Comparison of ENCODE assay signal across 1 cellular context in the genomic region with DNA sequence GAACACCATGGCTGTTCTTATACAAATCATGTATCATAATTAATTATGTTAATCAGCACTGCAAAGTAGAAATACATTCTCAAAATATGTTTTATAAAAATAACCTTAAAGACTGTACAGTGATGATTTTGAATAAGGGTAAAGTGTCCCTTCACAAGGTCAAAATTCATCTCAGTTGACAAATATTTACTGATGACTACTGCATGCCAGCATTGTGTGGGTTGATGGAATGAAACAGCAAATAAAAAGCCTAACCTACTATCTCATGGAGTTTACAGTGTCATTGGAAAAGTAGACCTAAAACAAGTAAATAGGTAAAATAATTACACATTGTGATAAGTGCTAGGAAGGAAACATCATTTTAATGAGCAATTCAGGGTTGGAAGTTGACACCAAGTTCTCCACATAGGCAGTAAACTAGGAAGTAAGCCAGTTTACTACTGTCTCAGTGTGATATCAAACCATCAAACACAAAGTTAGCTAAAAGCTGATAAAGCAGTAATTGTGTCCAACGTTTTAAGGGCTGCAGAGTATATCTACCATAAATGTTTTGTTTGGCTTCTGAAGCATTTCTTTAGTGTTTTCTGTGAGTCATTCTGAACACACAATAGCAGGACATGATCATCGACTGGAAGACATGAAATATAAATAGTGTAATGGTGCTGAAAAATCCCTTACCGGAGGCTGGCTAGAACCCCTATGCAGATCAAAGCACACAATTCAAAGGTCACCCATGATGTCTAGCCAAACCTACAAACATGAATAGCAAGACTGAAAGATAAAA.
TF ChIP-seq lines count a peak whose summit lies in the region.

No MANE protein-coding gene starts in this region.

TF ChIP-seq in HepG2, 621 proteins besides CTCF, POLR2A, EP300 and RAD21 (continued from another document and continues in another):
- TF ChIP-seq, protein P1, sequence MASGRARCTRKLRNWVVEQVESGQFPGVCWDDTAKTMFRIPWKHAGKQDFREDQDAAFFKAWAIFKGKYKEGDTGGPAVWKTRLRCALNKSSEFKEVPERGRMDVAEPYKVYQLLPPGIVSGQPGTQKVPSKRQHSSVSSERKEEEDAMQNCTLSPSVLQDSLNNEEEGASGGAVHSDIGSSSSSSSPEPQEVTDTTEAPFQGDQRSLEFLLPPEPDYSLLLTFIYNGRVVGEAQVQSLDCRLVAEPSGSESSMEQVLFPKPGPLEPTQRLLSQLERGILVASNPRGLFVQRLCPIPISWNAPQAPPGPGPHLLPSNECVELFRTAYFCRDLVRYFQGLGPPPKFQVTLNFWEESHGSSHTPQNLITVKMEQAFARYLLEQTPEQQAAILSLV (CRISPR knock-in tag; IDR thresholded peaks at IDR 0.05; ENCODE audit: borderline replicate concordance): no peak
- no peak for TF ChIP-seq ZNF354B (CRISPR knock-in tag; IDR thresholded peaks at IDR 0.05)
- TF ChIP-seq ZNF430 (CRISPR knock-in tag; IDR thresholded peaks at IDR 0.05): no peak
- no peak for TF ChIP-seq SIN3B (IDR thresholded peaks at IDR 0.05; ENCODE audit: low read length)
- TF ChIP-seq, protein P2, sequence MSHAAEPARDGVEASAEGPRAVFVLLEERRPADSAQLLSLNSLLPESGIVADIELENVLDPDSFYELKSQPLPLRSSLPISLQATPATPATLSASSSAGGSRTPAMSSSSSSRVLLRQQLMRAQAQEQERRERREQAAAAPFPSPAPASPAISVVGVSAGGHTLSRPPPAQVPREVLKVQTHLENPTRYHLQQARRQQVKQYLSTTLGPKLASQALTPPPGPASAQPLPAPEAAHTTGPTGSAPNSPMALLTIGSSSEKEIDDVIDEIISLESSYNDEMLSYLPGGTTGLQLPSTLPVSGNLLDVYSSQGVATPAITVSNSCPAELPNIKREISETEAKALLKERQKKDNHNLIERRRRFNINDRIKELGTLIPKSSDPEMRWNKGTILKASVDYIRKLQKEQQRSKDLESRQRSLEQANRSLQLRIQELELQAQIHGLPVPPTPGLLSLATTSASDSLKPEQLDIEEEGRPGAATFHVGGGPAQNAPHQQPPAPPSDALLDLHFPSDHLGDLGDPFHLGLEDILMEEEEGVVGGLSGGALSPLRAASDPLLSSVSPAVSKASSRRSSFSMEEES (CRISPR knock-in tag; IDR thresholded peaks at IDR 0.05): no peak
- TF ChIP-seq ETV6 (CRISPR knock-in tag; conservative IDR thresholded peaks at IDR 0.05): no peak
- no peak for TF ChIP-seq U2AF2 (IDR thresholded peaks at IDR 0.05; ENCODE audit: low read depth, low read length)
- TF ChIP-seq TGIF2 (CRISPR knock-in tag; IDR thresholded peaks at IDR 0.05): no peak
- no peak for TF ChIP-seq ZSCAN9 (CRISPR knock-in tag; IDR thresholded peaks at IDR 0.05; ENCODE audit: borderline replicate concordance)
- no peak for TF ChIP-seq NFE2 (CRISPR knock-in tag; IDR thresholded peaks at IDR 0.05)
- no peak for TF ChIP-seq ZNF572 (CRISPR knock-in tag; IDR thresholded peaks at IDR 0.05)
- TF ChIP-seq ZNF367 (CRISPR knock-in tag; IDR thresholded peaks at IDR 0.05; ENCODE audit: borderline replicate concordance): no peak
- TF ChIP-seq HNRNPL (IDR thresholded peaks at IDR 0.05; ENCODE audit: low read depth, low read length): no peak
- TF ChIP-seq GLI4 (CRISPR knock-in tag; IDR thresholded peaks at IDR 0.05; ENCODE audit: borderline replicate concordance): no peak
- TF ChIP-seq, protein P3, sequence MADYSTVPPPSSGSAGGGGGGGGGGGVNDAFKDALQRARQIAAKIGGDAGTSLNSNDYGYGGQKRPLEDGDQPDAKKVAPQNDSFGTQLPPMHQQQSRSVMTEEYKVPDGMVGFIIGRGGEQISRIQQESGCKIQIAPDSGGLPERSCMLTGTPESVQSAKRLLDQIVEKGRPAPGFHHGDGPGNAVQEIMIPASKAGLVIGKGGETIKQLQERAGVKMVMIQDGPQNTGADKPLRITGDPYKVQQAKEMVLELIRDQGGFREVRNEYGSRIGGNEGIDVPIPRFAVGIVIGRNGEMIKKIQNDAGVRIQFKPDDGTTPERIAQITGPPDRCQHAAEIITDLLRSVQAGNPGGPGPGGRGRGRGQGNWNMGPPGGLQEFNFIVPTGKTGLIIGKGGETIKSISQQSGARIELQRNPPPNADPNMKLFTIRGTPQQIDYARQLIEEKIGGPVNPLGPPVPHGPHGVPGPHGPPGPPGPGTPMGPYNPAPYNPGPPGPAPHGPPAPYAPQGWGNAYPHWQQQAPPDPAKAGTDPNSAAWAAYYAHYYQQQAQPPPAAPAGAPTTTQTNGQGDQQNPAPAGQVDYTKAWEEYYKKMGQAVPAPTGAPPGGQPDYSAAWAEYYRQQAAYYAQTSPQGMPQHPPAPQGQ (CRISPR knock-in tag; IDR thresholded peaks at IDR 0.05; ENCODE audit: borderline replicate concordance): no peak
- no peak for TF ChIP-seq ZSCAN30 (CRISPR knock-in tag; IDR thresholded peaks at IDR 0.05)
- TF ChIP-seq ZNF7 (CRISPR knock-in tag; IDR thresholded peaks at IDR 0.05): no peak
- no peak for TF ChIP-seq ZIK1 (CRISPR knock-in tag; IDR thresholded peaks at IDR 0.05; ENCODE audit: borderline replicate concordance, low read depth)
- TF ChIP-seq ZNF75D (CRISPR knock-in tag; IDR thresholded peaks at IDR 0.05; ENCODE audit: borderline replicate concordance): no peak
- no peak for TF ChIP-seq ZSCAN29 (CRISPR knock-in tag; conservative IDR thresholded peaks at IDR 0.05)
- no peak for TF ChIP-seq NFIB (CRISPR knock-in tag; IDR thresholded peaks at IDR 0.05; ENCODE audit: borderline replicate concordance)
- TF ChIP-seq PHF8 (CRISPR knock-in tag; IDR thresholded peaks at IDR 0.05): no peak
- TF ChIP-seq, protein P4, sequence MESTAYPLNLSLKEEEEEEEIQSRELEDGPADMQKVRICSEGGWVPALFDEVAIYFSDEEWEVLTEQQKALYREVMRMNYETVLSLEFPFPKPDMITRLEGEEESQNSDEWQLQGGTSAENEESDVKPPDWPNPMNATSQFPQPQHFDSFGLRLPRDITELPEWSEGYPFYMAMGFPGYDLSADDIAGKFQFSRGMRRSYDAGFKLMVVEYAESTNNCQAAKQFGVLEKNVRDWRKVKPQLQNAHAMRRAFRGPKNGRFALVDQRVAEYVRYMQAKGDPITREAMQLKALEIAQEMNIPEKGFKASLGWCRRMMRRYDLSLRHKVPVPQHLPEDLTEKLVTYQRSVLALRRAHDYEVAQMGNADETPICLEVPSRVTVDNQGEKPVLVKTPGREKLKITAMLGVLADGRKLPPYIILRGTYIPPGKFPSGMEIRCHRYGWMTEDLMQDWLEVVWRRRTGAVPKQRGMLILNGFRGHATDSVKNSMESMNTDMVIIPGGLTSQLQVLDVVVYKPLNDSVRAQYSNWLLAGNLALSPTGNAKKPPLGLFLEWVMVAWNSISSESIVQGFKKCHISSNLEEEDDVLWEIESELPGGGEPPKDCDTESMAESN (CRISPR knock-in tag; conservative IDR thresholded peaks at IDR 0.05): no peak
- TF ChIP-seq GTF2F1 (IDR thresholded peaks at IDR 0.05; ENCODE audit: low read length): no peak
- TF ChIP-seq MAFK (conservative IDR thresholded peaks at IDR 0.05 in 1 of 2, IDR thresholded peaks at IDR 0.05 in 1 of 2; ENCODE audit: low read length in 2 of 2): peak; percentile 29 to 39; a peak in 2 of 4 replicates
- no peak for TF ChIP-seq ZNF816 (CRISPR knock-in tag; IDR thresholded peaks at IDR 0.05; ENCODE audit: borderline replicate concordance)
- TF ChIP-seq SAP130 (CRISPR knock-in tag; IDR thresholded peaks at IDR 0.05; ENCODE audit: low read depth): peak; percentile 38
- no peak for TF ChIP-seq ZNF615 (CRISPR knock-in tag; IDR thresholded peaks at IDR 0.05; ENCODE audit: borderline replicate concordance)
- TF ChIP-seq ZZZ3 (CRISPR knock-in tag; IDR thresholded peaks at IDR 0.05; ENCODE audit: borderline replicate concordance): no peak
- no peak for TF ChIP-seq ZBTB21 (CRISPR knock-in tag; IDR thresholded peaks at IDR 0.05)
- no peak for TF ChIP-seq HES4 (CRISPR knock-in tag; IDR thresholded peaks at IDR 0.05; ENCODE audit: borderline replicate concordance)
- TF ChIP-seq, protein P5, sequence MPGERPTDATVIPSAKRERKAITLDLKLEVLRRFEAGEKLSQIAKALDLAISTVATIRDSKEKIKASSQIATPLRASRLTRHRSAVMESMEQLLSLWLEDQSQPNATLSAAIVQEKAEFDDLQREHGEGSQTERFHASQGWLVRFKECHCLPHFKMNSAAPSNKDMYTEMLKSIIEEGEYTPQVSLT (CRISPR knock-in tag; IDR thresholded peaks at IDR 0.05; ENCODE audit: borderline replicate concordance, low read depth): no peak
- no peak for TF ChIP-seq KAT7 (CRISPR knock-in tag; IDR thresholded peaks at IDR 0.05; ENCODE audit: borderline replicate concordance)
- no peak for TF ChIP-seq ZNF501 (CRISPR knock-in tag; IDR thresholded peaks at IDR 0.05)
- TF ChIP-seq CBX2 (IDR thresholded peaks at IDR 0.05; ENCODE audit: low read depth, low read length): no peak
- no peak for TF ChIP-seq CBX2 (CRISPR knock-in tag; IDR thresholded peaks at IDR 0.05; ENCODE audit: low read depth)
- TF ChIP-seq CREM (IDR thresholded peaks at IDR 0.05): peak; percentile 72; the same call in 1 of the 2 replicates
- no peak for TF ChIP-seq CREM (CRISPR knock-in tag; IDR thresholded peaks at IDR 0.05)
- TF ChIP-seq, protein P6, sequence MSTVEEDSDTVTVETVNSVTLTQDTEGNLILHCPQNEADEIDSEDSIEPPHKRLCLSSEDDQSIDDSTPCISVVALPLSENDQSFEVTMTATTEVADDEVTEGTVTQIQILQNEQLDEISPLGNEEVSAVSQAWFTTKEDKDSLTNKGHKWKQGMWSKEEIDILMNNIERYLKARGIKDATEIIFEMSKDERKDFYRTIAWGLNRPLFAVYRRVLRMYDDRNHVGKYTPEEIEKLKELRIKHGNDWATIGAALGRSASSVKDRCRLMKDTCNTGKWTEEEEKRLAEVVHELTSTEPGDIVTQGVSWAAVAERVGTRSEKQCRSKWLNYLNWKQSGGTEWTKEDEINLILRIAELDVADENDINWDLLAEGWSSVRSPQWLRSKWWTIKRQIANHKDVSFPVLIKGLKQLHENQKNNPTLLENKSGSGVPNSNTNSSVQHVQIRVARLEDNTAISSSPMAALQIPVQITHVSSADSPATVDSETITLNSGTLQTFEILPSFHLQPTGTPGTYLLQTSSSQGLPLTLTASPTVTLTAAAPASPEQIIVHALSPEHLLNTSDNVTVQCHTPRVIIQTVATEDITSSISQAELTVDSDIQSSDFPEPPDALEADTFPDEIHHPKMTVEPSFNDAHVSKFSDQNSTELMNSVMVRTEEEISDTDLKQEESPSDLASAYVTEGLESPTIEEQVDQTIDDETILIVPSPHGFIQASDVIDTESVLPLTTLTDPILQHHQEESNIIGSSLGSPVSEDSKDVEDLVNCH (CRISPR knock-in tag; IDR thresholded peaks at IDR 0.05): no peak
- TF ChIP-seq ZNF224 (CRISPR knock-in tag; IDR thresholded peaks at IDR 0.05): no peak
- TF ChIP-seq, protein P7, sequence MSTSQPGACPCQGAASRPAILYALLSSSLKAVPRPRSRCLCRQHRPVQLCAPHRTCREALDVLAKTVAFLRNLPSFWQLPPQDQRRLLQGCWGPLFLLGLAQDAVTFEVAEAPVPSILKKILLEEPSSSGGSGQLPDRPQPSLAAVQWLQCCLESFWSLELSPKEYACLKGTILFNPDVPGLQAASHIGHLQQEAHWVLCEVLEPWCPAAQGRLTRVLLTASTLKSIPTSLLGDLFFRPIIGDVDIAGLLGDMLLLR (CRISPR knock-in tag; IDR thresholded peaks at IDR 0.05): no peak
- TF ChIP-seq, protein P8, sequence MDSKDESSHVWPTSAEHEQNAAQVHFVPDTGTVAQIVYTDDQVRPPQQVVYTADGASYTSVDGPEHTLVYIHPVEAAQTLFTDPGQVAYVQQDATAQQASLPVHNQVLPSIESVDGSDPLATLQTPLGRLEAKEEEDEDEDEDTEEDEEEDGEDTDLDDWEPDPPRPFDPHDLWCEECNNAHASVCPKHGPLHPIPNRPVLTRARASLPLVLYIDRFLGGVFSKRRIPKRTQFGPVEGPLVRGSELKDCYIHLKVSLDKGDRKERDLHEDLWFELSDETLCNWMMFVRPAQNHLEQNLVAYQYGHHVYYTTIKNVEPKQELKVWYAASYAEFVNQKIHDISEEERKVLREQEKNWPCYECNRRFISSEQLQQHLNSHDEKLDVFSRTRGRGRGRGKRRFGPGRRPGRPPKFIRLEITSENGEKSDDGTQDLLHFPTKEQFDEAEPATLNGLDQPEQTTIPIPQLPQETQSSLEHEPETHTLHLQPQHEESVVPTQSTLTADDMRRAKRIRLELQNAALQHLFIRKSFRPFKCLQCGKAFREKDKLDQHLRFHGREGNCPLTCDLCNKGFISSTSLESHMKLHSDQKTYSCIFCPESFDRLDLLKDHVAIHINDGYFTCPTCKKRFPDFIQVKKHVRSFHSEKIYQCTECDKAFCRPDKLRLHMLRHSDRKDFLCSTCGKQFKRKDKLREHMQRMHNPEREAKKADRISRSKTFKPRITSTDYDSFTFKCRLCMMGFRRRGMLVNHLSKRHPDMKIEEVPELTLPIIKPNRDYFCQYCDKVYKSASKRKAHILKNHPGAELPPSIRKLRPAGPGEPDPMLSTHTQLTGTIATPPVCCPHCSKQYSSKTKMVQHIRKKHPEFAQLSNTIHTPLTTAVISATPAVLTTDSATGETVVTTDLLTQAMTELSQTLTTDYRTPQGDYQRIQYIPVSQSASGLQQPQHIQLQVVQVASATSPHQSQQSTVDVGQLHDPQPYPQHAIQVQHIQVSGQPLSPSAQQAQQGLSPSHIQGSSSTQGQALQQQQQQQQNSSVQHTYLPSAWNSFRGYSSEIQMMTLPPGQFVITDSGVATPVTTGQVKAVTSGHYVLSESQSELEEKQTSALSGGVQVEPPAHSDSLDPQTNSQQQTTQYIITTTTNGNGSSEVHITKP (CRISPR knock-in tag; IDR thresholded peaks at IDR 0.05; ENCODE audit: low read depth): no peak
- TF ChIP-seq ZNF720 (CRISPR knock-in tag; IDR thresholded peaks at IDR 0.05): no peak
- TF ChIP-seq ZNF256 (CRISPR knock-in tag; conservative IDR thresholded peaks at IDR 0.05): no peak
- no peak for TF ChIP-seq SP2 (CRISPR knock-in tag; IDR thresholded peaks at IDR 0.05)
- no peak for TF ChIP-seq SRSF4 (IDR thresholded peaks at IDR 0.05; ENCODE audit: low read depth, low read length, poor library complexity, severe bottlenecking)
- no peak for TF ChIP-seq KLF13 (CRISPR knock-in tag; IDR thresholded peaks at IDR 0.05)
- no peak for TF ChIP-seq SPEN (CRISPR knock-in tag; IDR thresholded peaks at IDR 0.05; ENCODE audit: low read depth)
- TF ChIP-seq GZF1 (CRISPR knock-in tag; IDR thresholded peaks at IDR 0.05): no peak
- 0 out of 2 replicates have a peak, but pooled peaks have one; percentile 21 for TF ChIP-seq SMAD3 (CRISPR knock-in tag; IDR thresholded peaks at IDR 0.05)
- TF ChIP-seq AGO2 (optimal IDR thresholded peaks at IDR 0.05; ENCODE audit: low read depth, low read length): no peak
- 0 out of 2 replicates have a peak, but pooled peaks have one; percentile 34 for TF ChIP-seq ZNF792 (CRISPR knock-in tag; IDR thresholded peaks at IDR 0.05)
- no peak for TF ChIP-seq CCAR2 (optimal IDR thresholded peaks at IDR 0.05; ENCODE audit: low read depth, low read length)
